In genomic region chr7:87058739-87059524, GRCh38 we compare ENCODE assay signal across 8 cellular contexts. TPM values are rescaled to one million over a fixed set of nuclear protein-coding genes. Genes with fewer than 3 reads are reported as not detected.
A peak's percentile ranks its signal among the peaks of the same experiment; 100 is the strongest.
DNase-seq lines count a peak whose midpoint lies in the region; TF ChIP-seq lines count a peak whose summit lies in the region.

No MANE protein-coding gene starts in this region.

- H3K9ac ChIP-seq in MM.1S (ENCODE audit: low read length) (peak overlapping the region; percentile 27; the same call in 1 of the 2 replicates), neural cell (ENCODE audit: low read length) (peak overlapping the region; percentile 76)

- peak overlapping the region; percentile 72 for H3K4me3 Mint-ChIP-seq in activated CD4-positive, alpha-beta memory T cell treated with anti-CD3 and anti-CD28 coated beads for 36 hours

- H3K27me3 ChIP-seq in H7 (ENCODE audit: control insufficient read depth, insufficient read depth, low read length) (peaks cover 6% of the 10 kb centered on the region; the same call in 1 of the 2 replicates), MM.1S (replicated peaks; ENCODE audit: insufficient read depth, low read length) (no peaks in the 10 kb centered on the region), neural cell (ENCODE audit: insufficient read depth, low read depth, low read length) (no peaks in the 10 kb centered on the region)

- H3K9me3 ChIP-seq in MM.1S (replicated peaks; ENCODE audit: insufficient read depth, low read length) (no peaks in the 10 kb centered on the region), neural cell (ENCODE audit: low read length) (no peaks in the 10 kb centered on the region)

- H3K36me3 Mint-ChIP-seq in activated CD4-positive, alpha-beta memory T cell treated with anti-CD3 and anti-CD28 coated beads for 36 hours, result no peaks in the 10 kb centered on the region

- intact Hi-C loops in activated CD4-positive, alpha-beta memory T cell treated with anti-CD3 and anti-CD28 coated beads for 36 hours (cut with micrococcal nuclease), result loop anchor here (1.0 to 5.0 kb wide), 4 partner anchors 89 to 157 kb away; no protein-coding TSS in a partner anchor

- peak overlapping the region; percentile 90 for H2AFZ ChIP-seq in MM.1S (ENCODE audit: low read length)
- H2AFZ ChIP-seq in neural cell (ENCODE audit: low read depth, low read length), result peak overlapping the region; percentile 93

- DNase-seq in NCI-H2107 treated with DMSO at 0.1 percent for 48 hours (lab: John Stamatoyannopoulos, UW; ENCODE audit: unreplicated experiment), result peak; percentile 35
- no peak for DNase-seq in NCI-H2107 (lab: John Stamatoyannopoulos, UW)
- peak; percentile 79 for DNase-seq in H7
- peak; percentile 51 for DNase-seq in MM.1S
- DNase-seq in activated CD4-positive, alpha-beta memory T cell treated with anti-CD3 and anti-CD28 coated beads for 36 hours, result peak; percentile 32
- DNase-seq in fibroblast of pulmonary artery (ENCODE audit: low read depth), result no peak
- DNase-seq in SIG-M5 (lab: John Stamatoyannopoulos, UW), result no peak

- POLR2A ChIA-PET in activated CD4-positive, alpha-beta memory T cell treated with anti-CD3 and anti-CD28 coated beads for 36 hours (lab: Charles Lee), result interaction anchor here (1.0 to 1.2 kb wide), 3 partner anchors 80 to 96 kb away, joined by 3 to 4 read pairs (median 4); no protein-coding TSS in a partner anchor

- no peak overlapping the region for H3K27ac ChIP-seq in MM.1S (ENCODE audit: low read length)
- H3K27ac ChIP-seq in neural cell (ENCODE audit: low read length), result peak overlapping the region; percentile 49

- H4K20me1 ChIP-seq in MM.1S (ENCODE audit: insufficient read depth, low read length) (no peaks in the 10 kb centered on the region), neural cell (ENCODE audit: insufficient read depth) (no peaks in the 10 kb centered on the region)

- TF ChIP-seq EP300 in neural cell (conservative IDR thresholded peaks at IDR 0.05; ENCODE audit: poor library complexity, severe bottlenecking), result no peak

- H3K79me2 ChIP-seq in MM.1S (ENCODE audit: low read length), result no peaks in the 10 kb centered on the region; the same call in 1 of the 2 replicates
- no peaks in the 10 kb centered on the region for H3K79me2 ChIP-seq in neural cell (replicated peaks; ENCODE audit: insufficient read depth, low read length)

- no peaks in the 10 kb centered on the region for H3K36me3 ChIP-seq in H7 (replicated peaks; ENCODE audit: control insufficient read depth, insufficient read depth, low read length)
- H3K36me3 ChIP-seq in MM.1S (replicated peaks; ENCODE audit: insufficient read depth, low read length), result no peaks in the 10 kb centered on the region
- H3K36me3 ChIP-seq in neural cell (ENCODE audit: insufficient read depth, low read length), result no peaks in the 10 kb centered on the region

- CTCF ChIA-PET in activated CD4-positive, alpha-beta memory T cell treated with anti-CD3 and anti-CD28 coated beads for 36 hours (lab: Charles Lee), result interaction anchor here (0.7 to 3.7 kb wide), 9 partner anchors 12 to 161 kb away, joined by 3 to 27 read pairs (median 5); partner anchors contain the start of genes DMTF1 and TMEM243

- H3K4me1 Mint-ChIP-seq in activated CD4-positive, alpha-beta memory T cell treated with anti-CD3 and anti-CD28 coated beads for 36 hours (ENCODE audit: low read depth), result peaks cover 11% of the 10 kb centered on the region

- H3K9me2 ChIP-seq in MM.1S (replicated peaks; ENCODE audit: insufficient read depth, low read length) (no peaks in the 10 kb centered on the region), neural cell (ENCODE audit: insufficient read depth, low read length) (no peaks in the 10 kb centered on the region)

- peaks cover 7% of the 10 kb centered on the region for H3K27me3 Mint-ChIP-seq in activated CD4-positive, alpha-beta memory T cell treated with anti-CD3 and anti-CD28 coated beads for 36 hours

- H3F3A ChIP-seq in MM.1S (ENCODE audit: insufficient read depth, low read length), result peaks cover 5% of the 10 kb centered on the region; the same call in 1 of the 2 replicates
- no peaks in the 10 kb centered on the region for H3F3A ChIP-seq in neural cell (ENCODE audit: insufficient read depth, low read length, poor library complexity, severe bottlenecking)

- H3K4me3 ChIP-seq in H7 (ENCODE audit: insufficient read depth, low read depth, low read length) (peak overlapping the region; percentile 56), MM.1S (ENCODE audit: low read length) (peak overlapping the region; percentile 64), fibroblast of pulmonary artery (replicated peaks; ENCODE audit: low read depth, low read length) (peak overlapping the region; percentile 57), neural cell (ENCODE audit: low read length) (peak overlapping the region; percentile 72)

- TF ChIP-seq RAD21 in neural cell (conservative IDR thresholded peaks at IDR 0.05), result no peak

- H3K4me1 ChIP-seq in MM.1S (ENCODE audit: low read length), result peaks cover 11% of the 10 kb centered on the region

- no peak for TF ChIP-seq CTCF in MM.1S (IDR thresholded peaks at IDR 0.05; ENCODE audit: low read length)
- no peak for TF ChIP-seq CTCF in fibroblast of pulmonary artery (IDR thresholded peaks at IDR 0.05; ENCODE audit: low read length, missing control alignments)
- TF ChIP-seq CTCF in neural cell (IDR thresholded peaks at IDR 0.05; ENCODE audit: poor library complexity, severe bottlenecking), result no peak

- no peaks in the 10 kb centered on the region for H3K9me3 Mint-ChIP-seq in activated CD4-positive, alpha-beta memory T cell treated with anti-CD3 and anti-CD28 coated beads for 36 hours

- no peak overlapping the region for H3K27ac Mint-ChIP-seq in activated CD4-positive, alpha-beta memory T cell treated with anti-CD3 and anti-CD28 coated beads for 36 hours

- H3K4me2 ChIP-seq in MM.1S (ENCODE audit: low read depth, low read length) (peak overlapping the region; percentile 94), neural cell (ENCODE audit: low read length) (peak overlapping the region; percentile 86)

TF ChIP-seq in neural cell, 6 proteins besides CTCF, POLR2A, EP300 and RAD21:
- TF ChIP-seq EZH2 (IDR thresholded peaks at IDR 0.05; ENCODE audit: borderline replicate concordance, insufficient read depth, low read length, poor library complexity, severe bottlenecking), result no peak
- TF ChIP-seq SMC3 (conservative IDR thresholded peaks at IDR 0.05; ENCODE audit: poor library complexity), result no peak
- peak; percentile 17 for TF ChIP-seq MXI1 (conservative IDR thresholded peaks at IDR 0.05; ENCODE audit: poor library complexity, severe bottlenecking)
- no peak for TF ChIP-seq REST (IDR thresholded peaks at IDR 0.05; ENCODE audit: borderline replicate concordance)
- peak; percentile 12 for TF ChIP-seq TAF1 (IDR thresholded peaks at IDR 0.05; ENCODE audit: low read depth)

RNA-seq across cellular contexts. Expression of gene ELAPOR2, which starts 0.5 kb away (rescaled TPM):
- total RNA-seq in H7 (2014; rRNA removed; shearing (Covaris generic)), result 16.1 and 31.2 TPM in 2 replicates
- total RNA-seq in activated CD4-positive, alpha-beta memory T cell treated with anti-CD3 and anti-CD28 coated beads for 36 hours, result 1 to 10 TPM; 4.0 to 4.1 TPM
- polyA plus RNA-seq in neural cell, result 21.9 and 30.5 TPM in 2 replicates
- 72.8 and 81.6 TPM in 2 replicates for polyA minus RNA-seq in neural cell

Comparison
In these comparisons a context has a peak if more than half of its experiments do, and no peak if none do; other contexts are left out.
1. DNase-seq: peak in NCI-H2107 treated with DMSO at 0.1 percent for 48 hours (single experiment), H7 (single experiment), MM.1S (single experiment) and activated CD4-positive, alpha-beta memory T cell treated with anti-CD3 and anti-CD28 coated beads for 36 hours (single experiment); none in NCI-H2107 (single experiment), fibroblast of pulmonary artery (single experiment) and SIG-M5 (single experiment).
2. Peak in every context shown above with its lines, with median percentiles within 50 percentile points of each other: H3K4me3 ChIP-seq.